Comparison of ENCODE assay signal across 8 cellular contexts in genomic region chr5:74639538-74640449, GRCh38. TPM values are rescaled to one million over a fixed set of nuclear protein-coding genes. Genes with fewer than 3 reads are reported as not detected.
A peak's percentile ranks its signal among the peaks of the same experiment; 100 is the strongest.
DNase-seq lines count a peak whose midpoint lies in the region; ATAC-seq, FAIRE-seq and TF ChIP-seq lines count a peak whose summit lies in the region.

No MANE protein-coding gene starts in this region.

- BruUV-seq in MCF 10A (replicated peaks; lab: Mats Ljungman, UMichigan): no TSS peak

- H3K9ac ChIP-seq in keratinocyte (ENCODE audit: control insufficient read depth, extremely low read depth, insufficient read depth, low read length): peak overlapping the region; percentile 94

- CTCF ChIA-PET in CD4-positive, alpha-beta memory T cell (lab: Charles Lee; ENCODE audit: partially characterized antibody): interaction anchor here (0.8 to 8.8 kb wide), 8 partner anchors 9 to 738 kb away, joined by 3 to 58 read pairs (median 5); no protein-coding TSS in a partner anchor
- CTCF ChIA-PET in MCF 10A (lab: Yijun Ruan, JAX): interaction anchor here (0.6 to 11.0 kb wide), 17 partner anchors 10 to 825 kb away, joined by 3 to 102 read pairs (median 4); no protein-coding TSS in a partner anchor

- H3K27ac ChIP-seq in CD4-positive, alpha-beta memory T cell (ENCODE audit: low read depth, low read length): peak overlapping the region; percentile 26
- H3K27ac ChIP-seq in HL-60 (replicated peaks) (peak overlapping the region; percentile 53), keratinocyte (ENCODE audit: control insufficient read depth, insufficient read depth, low read length) (peak overlapping the region; percentile 82)

- no peak overlapping the region for H2AFZ ChIP-seq in keratinocyte (ENCODE audit: control insufficient read depth, low read length)

- H3K4me3 ChIP-seq in CD4-positive, alpha-beta memory T cell (ENCODE audit: low read length in 2 of 2): peak overlapping the region; percentile 31 to 64
- H3K4me3 ChIP-seq in HL-60 (replicated peaks; ENCODE audit: insufficient read depth, low read length) (peak overlapping the region; percentile 66), keratinocyte (ENCODE audit: control insufficient read depth in 2 of 3, extremely low read depth in 1 of 3, insufficient read depth in 2 of 3, low read depth in 1 of 3, low read length in 3 of 3) (peak overlapping the region; percentile 84 to 98 (median 87))

- H3K9me3 ChIP-seq in CD4-positive, alpha-beta memory T cell (ENCODE audit: control insufficient read depth in 1 of 2, low read length in 2 of 2): no peaks in the 10 kb centered on the region
- H3K9me3 ChIP-seq in T-helper 17 cell (ENCODE audit: control insufficient read depth, low read length, poor library complexity, severe bottlenecking) (no peaks in the 10 kb centered on the region), keratinocyte (ENCODE audit: control insufficient read depth, low read depth, low read length) (no peaks in the 10 kb centered on the region)

- H3K9me1 ChIP-seq in keratinocyte (ENCODE audit: control insufficient read depth, extremely low read depth, insufficient read depth, low read length): peaks cover 4% of the 10 kb centered on the region

- peak overlapping the region in 3 of 7 donors; percentile 22 to 54 (median 36) for H3K27ac Mint-ChIP-seq in CD4-positive, alpha-beta memory T cell
- H3K27ac Mint-ChIP-seq in T-helper 17 cell: no peak overlapping the region
- peak overlapping the region; percentile 90 for H3K27ac Mint-ChIP-seq in MCF 10A (ENCODE audit: low read depth, unreplicated experiment)

- peaks cover 33% of the 10 kb centered on the region for H4K20me1 ChIP-seq in keratinocyte (ENCODE audit: control insufficient read depth, extremely low read depth, insufficient read depth, low read length)

- ATAC-seq in GM19467 (IDR thresholded peaks at IDR 0.05; ENCODE audit: unreplicated experiment) (peak; percentile 16), T-helper 17 cell (peak; percentile 56)

- H3K27me3 Mint-ChIP-seq in CD4-positive, alpha-beta memory T cell: peaks cover 10 to 13% of the 10 kb centered on the region in 2 donors
- peaks cover 47% of the 10 kb centered on the region for H3K27me3 Mint-ChIP-seq in T-helper 17 cell
- H3K27me3 Mint-ChIP-seq in MCF 10A (ENCODE audit: insufficient read depth, unreplicated experiment): no peaks in the 10 kb centered on the region

- TF ChIP-seq CTCF in HL-60 (IDR thresholded peaks at IDR 0.05; ENCODE audit: insufficient read depth, low read length) (no peak), MCF 10A (IDR thresholded peaks at IDR 0.05; ENCODE audit: unreplicated experiment) (peak; percentile 15), keratinocyte (optimal IDR thresholded peaks at IDR 0.05 in 1 of 3, IDR thresholded peaks at IDR 0.05 in 1 of 3, conservative IDR thresholded peaks at IDR 0.05 in 1 of 3; ENCODE audit: extremely low read depth in 1 of 3, insufficient read depth in 2 of 3, low read length in 3 of 3) (peak in 1 of 3 experiments; percentile 35)

- H3K79me2 ChIP-seq in keratinocyte (ENCODE audit: control insufficient read depth, insufficient read depth, low read length): peaks cover 57% of the 10 kb centered on the region

- peaks cover 15 to 33% (median 22%) of the 10 kb centered on the region in 4 donors for H3K4me1 Mint-ChIP-seq in CD4-positive, alpha-beta memory T cell
- H3K4me1 Mint-ChIP-seq in T-helper 17 cell (peaks cover 26% of the 10 kb centered on the region), MCF 10A (ENCODE audit: insufficient read depth, unreplicated experiment) (peaks cover 48% of the 10 kb centered on the region)

- H3K4me1 ChIP-seq in CD4-positive, alpha-beta memory T cell (ENCODE audit: insufficient read depth, low read length): peaks cover 25% of the 10 kb centered on the region
- H3K4me1 ChIP-seq in keratinocyte (ENCODE audit: control insufficient read depth, extremely low read depth, insufficient read depth, low read length): peaks cover 67% of the 10 kb centered on the region

- POLR2A ChIA-PET in CD4-positive, alpha-beta memory T cell (lab: Charles Lee; ENCODE audit: partially characterized antibody): interaction anchor here (1.1 to 2.1 kb wide), 3 partner anchors 10 to 60 kb away, joined by 3 to 9 read pairs (median 3); no protein-coding TSS in a partner anchor
- POLR2A ChIA-PET in MCF 10A (lab: Yijun Ruan, JAX): interaction anchor here (0.9 to 5.2 kb wide), 22 partner anchors 9 to 737 kb away, joined by 3 to 55 read pairs (median 6); partner anchors contain the start of genes GFM2 and NSA2

- no peaks in the 10 kb centered on the region for H3K36me3 ChIP-seq in CD4-positive, alpha-beta memory T cell (ENCODE audit: insufficient read depth, low read length)
- peaks cover 12 to 25% of the 10 kb centered on the region in 2 experiments for H3K36me3 ChIP-seq in keratinocyte (ENCODE audit: control insufficient read depth in 2 of 2, extremely low read depth in 1 of 2, insufficient read depth in 2 of 2, low read length in 2 of 2)

- DNase-seq in CD4-positive, alpha-beta memory T cell: peak in 4 of 5 donors; percentile 16 to 26 (median 24)
- DNase-seq in HL-60 (ENCODE audit: low read depth in 1 of 2, low spot score in 1 of 2) (peak in 1 of 2 experiments; percentile 38), T-helper 17 cell (peak in 1 of 3 donors; percentile 9), MCF 10A (ENCODE audit: unreplicated experiment) (peak; percentile 47), keratinocyte (ENCODE audit: low read depth, low spot score) (no peak)
- peak; percentile 37 for DNase-seq in stimulated activated CD4-positive, alpha-beta T cell treated with anti-CD3 and anti-CD28 coated beads, Interleukin-4, amount 100 ng/mL, for 1 hour
- DNase-seq in effector CD8-positive, alpha-beta T cell (lab: John Stamatoyannopoulos, UW): no peak

- H3K27me3 ChIP-seq in CD4-positive, alpha-beta memory T cell (ENCODE audit: insufficient read depth, low read length): no peaks in the 10 kb centered on the region
- H3K27me3 ChIP-seq in HL-60 (ENCODE audit: insufficient read depth, poor library complexity, severe bottlenecking): no peaks in the 10 kb centered on the region
- no peaks in the 10 kb centered on the region for H3K27me3 ChIP-seq in keratinocyte (ENCODE audit: control insufficient read depth, extremely low read depth, insufficient read depth, low read length)

- H3K9me3 Mint-ChIP-seq in CD4-positive, alpha-beta memory T cell: no peaks in the 10 kb centered on the region
- no peaks in the 10 kb centered on the region for H3K9me3 Mint-ChIP-seq in MCF 10A (ENCODE audit: unreplicated experiment)

- H3K36me3 Mint-ChIP-seq in CD4-positive, alpha-beta memory T cell: no peaks in the 10 kb centered on the region
- H3K36me3 Mint-ChIP-seq in T-helper 17 cell (ENCODE audit: low read depth): no peaks in the 10 kb centered on the region
- peaks cover 11% of the 10 kb centered on the region for H3K36me3 Mint-ChIP-seq in MCF 10A (ENCODE audit: insufficient read depth, unreplicated experiment)

- dilution Hi-C loops in keratinocyte (cut with MboI; ENCODE audit: extremely low pct_ligation_motif_present, low sequenced_read_pairs): no loop called here

- intact Hi-C loops in CD4-positive, alpha-beta memory T cell (cut with micrococcal nuclease): loop anchor here (1.0 to 10.0 kb wide), 6 partner anchors 46 to 1049 kb away; partner anchors contain the start of gene HEXB
- intact Hi-C loops in MCF 10A (cut with micrococcal nuclease): loop anchor here (1.0 to 10.0 kb wide), 7 partner anchors 65 to 515 kb away; no protein-coding TSS in a partner anchor

- H3K4me2 ChIP-seq in keratinocyte (ENCODE audit: control insufficient read depth, extremely low read depth, insufficient read depth, low read depth, low read length): peak overlapping the region; percentile 91

- no peak for FAIRE-seq in keratinocyte (lab: Jason Lieb, UNC)

- peak overlapping the region; percentile 84 to 96 (median 90) for H3K4me3 Mint-ChIP-seq in CD4-positive, alpha-beta memory T cell
- H3K4me3 Mint-ChIP-seq in T-helper 17 cell (peak overlapping the region; percentile 91), MCF 10A (ENCODE audit: unreplicated experiment) (peak overlapping the region; percentile 87)

RNA-seq across cellular contexts. Expression of gene ENC1, which starts 0.7 kb away (rescaled TPM):
- under 1 TPM; 0.61 to 0.84 TPM for total RNA-seq in CD4-positive, alpha-beta memory T cell
- polyA plus RNA-seq in CD4-positive, alpha-beta memory T cell: under 1 TPM; 0.10 to 0.75 TPM
- total RNA-seq in T-helper 17 cell (under 1 TPM; 0.70 to 0.89 TPM), MCF 10A (2022) (10.7 and 12.9 TPM in 2 replicates)
- 67.2 to 97.9 TPM (median 68.1 TPM) in 3 replicates for polyA plus RNA-seq in keratinocyte
- polyA plus RNA-seq in keratinocyte (2011; ENCODE audit: low read depth): 16.4 TPM
- 33.7 and 55.3 TPM in 2 replicates for polyA plus RNA-seq in keratinocyte (2011; cell fraction: cytosol; rRNA removed)
- polyA plus RNA-seq in keratinocyte (2011; cell fraction: nucleus; rRNA removed): 212 and 220 TPM in 2 replicates
- polyA plus RNA-seq in keratinocyte (2012; ENCODE audit: low replicate concordance): 14.4 and 79.4 TPM in 2 replicates
- polyA minus RNA-seq in keratinocyte: 135 to 276 TPM (median 155 TPM) in 3 replicates
- 130 TPM for polyA minus RNA-seq in keratinocyte (2011; cell fraction: cytosol; rRNA and poly(A)+ RNA removed)
- 202 and 246 TPM in 2 replicates for polyA minus RNA-seq in keratinocyte (2011; cell fraction: nucleus; rRNA and poly(A)+ RNA removed)

RNA-seq across cellular contexts. Expression of gene HEXB, which starts 45.2 kb away (rescaled TPM):
- 10 to 100 TPM; 62.3 to 70.9 TPM for total RNA-seq in CD4-positive, alpha-beta memory T cell
- polyA plus RNA-seq in CD4-positive, alpha-beta memory T cell: 100 to 1,000 TPM in 1 of 2 donors, 10 to 100 TPM in 1; 92.6 to 200 TPM
- total RNA-seq in T-helper 17 cell (10 to 100 TPM; 38.2 to 43.2 TPM), MCF 10A (2022) (82.8 and 93.7 TPM in 2 replicates)
- 103 to 192 TPM (median 134 TPM) in 3 replicates for polyA plus RNA-seq in keratinocyte
- 136 TPM for polyA plus RNA-seq in keratinocyte (2011; ENCODE audit: low read depth)
- polyA plus RNA-seq in keratinocyte (2011; cell fraction: cytosol; rRNA removed): 96.6 and 128 TPM in 2 replicates
- 131 and 237 TPM in 2 replicates for polyA plus RNA-seq in keratinocyte (2011; cell fraction: nucleus; rRNA removed)
- 126 and 174 TPM in 2 replicates for polyA plus RNA-seq in keratinocyte (2012; ENCODE audit: low replicate concordance)
- polyA minus RNA-seq in keratinocyte: 45.0 to 130 TPM (median 57.6 TPM) in 3 replicates
- polyA minus RNA-seq in keratinocyte (2011; cell fraction: cytosol; rRNA and poly(A)+ RNA removed): 95.0 TPM
- polyA minus RNA-seq in keratinocyte (2011; cell fraction: nucleus; rRNA and poly(A)+ RNA removed): 62.1 and 74.8 TPM in 2 replicates

Comparison
In these comparisons a context has a peak if more than half of its experiments do, and no peak if none do; other contexts are left out.
1. DNase-seq: peak in CD4-positive, alpha-beta memory T cell (4 of 5), MCF 10A (single experiment) and stimulated activated CD4-positive, alpha-beta T cell treated with anti-CD3 and anti-CD28 coated beads, Interleukin-4, amount 100 ng/mL, for 1 hour (single experiment); none in keratinocyte (single experiment) and effector CD8-positive, alpha-beta T cell (single experiment).
2. H3K27ac ChIP-seq: peak in every context shown above with its lines; median percentile 82 in keratinocyte; 53 in HL-60; 26 in CD4-positive, alpha-beta memory T cell.
3. Peak in every context shown above with its lines, with median percentiles within 50 percentile points of each other: H3K4me3 ChIP-seq and H3K4me3 Mint-ChIP-seq.